In the genomic region with DNA sequence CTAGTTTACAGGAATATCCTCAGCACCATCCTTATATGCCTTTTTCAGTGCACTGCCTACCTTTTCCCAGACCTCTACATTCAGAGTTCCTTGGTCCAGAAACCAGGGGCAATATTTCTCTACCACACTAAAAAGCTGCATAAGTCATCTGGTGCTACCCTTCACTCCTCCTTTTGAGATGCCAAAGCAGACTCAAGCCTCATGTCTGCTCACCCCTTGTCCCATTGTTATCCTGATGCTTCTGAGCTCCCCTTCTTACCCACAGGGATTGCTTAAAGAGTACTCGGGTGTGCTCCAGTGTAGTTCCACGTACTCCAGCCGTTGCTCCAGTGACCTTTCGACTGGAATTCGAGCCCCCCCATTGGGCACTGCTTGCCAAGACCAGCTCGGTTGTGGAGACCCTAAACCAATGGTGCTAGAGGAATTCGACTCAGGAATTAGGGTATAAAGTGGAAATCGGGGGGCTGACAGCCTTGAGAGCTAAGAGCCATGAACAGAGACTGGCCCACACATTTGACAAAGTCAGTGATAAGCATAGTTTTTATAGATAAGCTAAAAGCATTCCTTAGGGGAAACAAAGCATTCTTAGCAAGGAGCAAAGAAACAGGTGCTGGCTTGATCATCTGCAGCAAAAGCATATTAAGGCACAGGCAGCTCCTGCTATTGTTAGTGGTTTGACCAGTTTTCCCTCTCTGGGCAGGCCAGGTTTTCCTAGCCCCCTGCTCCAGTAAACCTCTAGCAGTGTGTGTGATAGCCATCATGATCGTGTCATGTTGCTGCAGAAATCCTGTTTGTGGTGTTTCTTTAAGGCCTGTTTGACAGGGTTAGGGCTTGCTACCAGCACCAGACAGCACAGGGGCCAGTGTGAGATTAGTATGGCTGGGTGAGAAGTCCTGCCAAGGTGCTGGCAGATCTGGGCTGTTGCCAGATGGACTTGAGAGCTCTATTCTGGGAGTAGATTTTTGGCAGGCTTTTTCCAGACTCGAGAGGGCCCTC, we compare ENCODE assay signal across 12 cellular contexts. TPM values are rescaled to one million over a fixed set of nuclear protein-coding genes. Genes with fewer than 3 reads are reported as not detected.
A peak's percentile ranks its signal among the peaks of the same experiment; 100 is the strongest.
DNase-seq lines count a peak whose midpoint lies in the region; ATAC-seq and TF ChIP-seq lines count a peak whose summit lies in the region.
"Had no signal": no experiment of that assay in that cellular context is flagged by ENCODE, and none has a peak within 500 bp of the region (broad histone marks: within the 10 kb centered on the region; RNA-seq: fewer than 3 reads in every experiment).

No MANE protein-coding gene starts in this region.

- H3K27ac ChIP-seq in C4-2B (peak overlapping the region; percentile 62), osteoblast (ENCODE audit: low read depth, low read length) (peak overlapping the region; percentile 67)
- H3K27ac ChIP-seq: SK-N-MC had no signal

- in situ Hi-C loops in GM13976 (cut with MboI; ENCODE audit: low sequenced_read_pairs, unreplicated experiment) = loop anchor here (25.0 kb wide), 1 partner anchor 238 kb away; no protein-coding TSS in a partner anchor

- H3K27me3 ChIP-seq in osteoblast (ENCODE audit: insufficient read depth, low read length) = no peaks in the 10 kb centered on the region

- peaks cover 7% of the 10 kb centered on the region for H3K4me1 Mint-ChIP-seq in chondrocyte (ENCODE audit: low read depth)
- H3K4me1 Mint-ChIP-seq: activated naive CD4-positive, alpha-beta T cell treated with anti-CD3 and anti-CD28 coated beads, Interleukin-2, amount 50 U/mL, for 24 hours had no signal

- peak; percentile 92 for ATAC-seq in Right ventricle myocardium superior (ENCODE audit: poor library complexity)

- intact Hi-C loops in Right ventricle myocardium superior (cut with DNase I) = no loop called here

- no peaks in the 10 kb centered on the region for H3K9me3 Mint-ChIP-seq in chondrocyte (ENCODE audit: low read depth)
- H3K9me3 Mint-ChIP-seq: activated naive CD4-positive, alpha-beta T cell treated with anti-CD3 and anti-CD28 coated beads, Interleukin-2, amount 50 U/mL, for 24 hours had no signal

- no peak for TF ChIP-seq CTCF in C4-2B (conservative IDR thresholded peaks at IDR 0.05)
- no peak for TF ChIP-seq CTCF in osteoblast (IDR thresholded peaks at IDR 0.05; ENCODE audit: extremely low read depth, low read depth, low read length)
- TF ChIP-seq CTCF in chondrocyte (IDR thresholded peaks at IDR 0.05) = no peak
- TF ChIP-seq CTCF in GM13976 (IDR thresholded peaks at IDR 0.05; ENCODE audit: borderline replicate concordance, control extremely low read depth, extremely low read depth, insufficient read depth, missing control alignments) = no peak

- no peaks in the 10 kb centered on the region for H3K36me3 Mint-ChIP-seq in chondrocyte (ENCODE audit: low read depth)
- H3K36me3 Mint-ChIP-seq: activated naive CD4-positive, alpha-beta T cell treated with anti-CD3 and anti-CD28 coated beads, Interleukin-2, amount 50 U/mL, for 24 hours had no signal

- peaks cover 14% of the 10 kb centered on the region for H3K27me3 Mint-ChIP-seq in chondrocyte (ENCODE audit: low read depth)
- H3K27me3 Mint-ChIP-seq: activated naive CD4-positive, alpha-beta T cell treated with anti-CD3 and anti-CD28 coated beads, Interleukin-2, amount 50 U/mL, for 24 hours had no signal

- no peaks in the 10 kb centered on the region for H3K36me3 ChIP-seq in osteoblast (ENCODE audit: insufficient read depth, low read length)

- peak; percentile 90 for DNase-seq in NCI-H2029 (lab: John Stamatoyannopoulos, UW)
- DNase-seq in Right ventricle myocardium superior = peak; percentile 83
- no peak for DNase-seq in osteoblast (ENCODE audit: insufficient read length, low spot score, missing footprints)
- DNase-seq in MV-4-11 (lab: John Stamatoyannopoulos, UW) = no peak
- no peak for DNase-seq in foreskin melanocyte
- no peak for DNase-seq in chondrocyte (ENCODE audit: low spot score)
- DNase-seq in GM13976 (ENCODE audit: low spot score) = no peak
- DNase-seq: activated CD4-positive, alpha-beta T cell treated with anti-CD3 and anti-CD28 coated beads for 48 hours; retina had no signal

- H3K4me1 ChIP-seq in osteoblast (ENCODE audit: insufficient read depth, low read length) = peaks cover 21% of the 10 kb centered on the region

- H3K4me3 ChIP-seq in osteoblast (ENCODE audit: insufficient read depth, low read length) = no peak overlapping the region
- H3K4me3 ChIP-seq: SK-N-MC had no signal

- no peak overlapping the region for H2AFZ ChIP-seq in osteoblast (ENCODE audit: low read length)

- H3K27ac Mint-ChIP-seq in chondrocyte (ENCODE audit: unreplicated experiment) = no peak overlapping the region
- H3K27ac Mint-ChIP-seq: activated naive CD4-positive, alpha-beta T cell treated with anti-CD3 and anti-CD28 coated beads, Interleukin-2, amount 50 U/mL, for 24 hours had no signal

- H3K79me2 ChIP-seq in osteoblast (ENCODE audit: insufficient read depth, low read length) = no peaks in the 10 kb centered on the region

- H3K4me2 ChIP-seq in osteoblast (ENCODE audit: insufficient read depth, low read length) = no peak overlapping the region

- no peak overlapping the region for H3K4me3 Mint-ChIP-seq in chondrocyte (ENCODE audit: unreplicated experiment)
- H3K4me3 Mint-ChIP-seq: activated naive CD4-positive, alpha-beta T cell treated with anti-CD3 and anti-CD28 coated beads, Interleukin-2, amount 50 U/mL, for 24 hours had no signal

- H3K9me3 ChIP-seq in osteoblast (ENCODE audit: low read depth, low read length) = no peaks in the 10 kb centered on the region

- no peaks in the 10 kb centered on the region for H4K20me1 ChIP-seq in osteoblast (ENCODE audit: insufficient read depth, low read length)

RNA-seq across cellular contexts. Expression of gene WDR1, which starts 57.5 kb away (rescaled TPM):
- total RNA-seq in Right ventricle myocardium superior (183 TPM), osteoblast (265 and 314 TPM in 2 replicates), chondrocyte (312 to 483 TPM (median 462 TPM) in 3 replicates)

Comparison
In these comparisons a context has a peak if more than half of its experiments do, and no peak if none do; other contexts are left out.
1. DNase-seq: peak in NCI-H2029 (single experiment) and Right ventricle myocardium superior (single experiment); none in osteoblast (single experiment), MV-4-11 (single experiment), foreskin melanocyte (single experiment), chondrocyte (single experiment) and GM13976 (single experiment).